Comparison of ENCODE assay signal across 8 cellular contexts in the genomic region with DNA sequence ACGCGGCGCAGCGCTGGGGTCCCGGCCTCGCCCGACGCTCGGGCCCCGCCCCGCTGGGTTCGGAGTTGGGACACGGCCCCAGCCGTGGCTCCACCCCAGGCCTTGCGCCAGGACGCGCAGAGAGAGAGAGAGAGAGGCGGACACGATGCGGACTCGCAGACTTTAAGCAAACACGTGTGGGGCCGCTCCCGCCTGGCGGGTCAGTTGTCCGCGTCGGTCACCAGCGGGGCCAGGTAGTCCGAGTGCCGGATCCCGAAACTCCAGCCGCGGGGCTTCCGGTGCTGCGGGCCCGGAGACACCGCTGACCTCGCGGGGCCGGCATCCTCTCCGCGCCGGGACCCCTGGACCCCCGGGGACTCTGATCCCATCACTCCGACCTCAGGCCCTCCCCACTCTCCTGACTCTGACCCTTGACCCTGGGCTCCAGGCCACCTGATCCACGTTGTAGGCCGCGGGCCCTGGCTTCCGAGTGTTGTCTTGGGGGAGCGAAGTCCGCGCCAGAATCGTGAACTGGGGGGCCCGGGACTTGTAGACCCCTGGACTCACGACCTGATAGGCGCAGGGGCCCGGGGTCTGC. TPM values are rescaled to one million over a fixed set of nuclear protein-coding genes. Genes with fewer than 3 reads are reported as not detected.
DNase-seq lines count a peak whose midpoint lies in the region; ATAC-seq and TF ChIP-seq lines count a peak whose summit lies in the region.

No MANE protein-coding gene starts in this region.

- H3K27ac Mint-ChIP-seq in central memory CD8-positive, alpha-beta T cell (ENCODE audit: low read depth), result peak overlapping the region; percentile 98
- peak overlapping the region; percentile 99 to 100 for H3K27ac Mint-ChIP-seq in stimulated activated naive CD8-positive, alpha-beta T cell treated with anti-CD3 and anti-CD28 coated beads, Interleukin-15, amount 100 ng/mL, for 72 hours

- TF ChIP-seq CTCF in DOHH2 (IDR thresholded peaks at IDR 0.05; ENCODE audit: low read depth, low read length, poor library complexity, severe bottlenecking) (no peak), left lung (IDR thresholded peaks at IDR 0.05) (no peak)

- H3F3A ChIP-seq in DOHH2 (ENCODE audit: control insufficient read depth, insufficient read depth), result peaks cover 44% of the 10 kb centered on the region

- in situ Hi-C loops in HAP-1 (cut with MboI; ENCODE audit: low sequenced_read_pairs), result no loop called here

- H3K4me3 ChIP-seq in DOHH2 (ENCODE audit: low read length) (peak overlapping the region; percentile 91), HAP-1 (peak overlapping the region; percentile 48), left lung (peak overlapping the region; percentile 71 to 85)

- DNase-seq in HAP-1 (ENCODE audit: low spot score in 2 of 2) (peak; percentile 34 to 81), RKO (ENCODE audit: low spot score) (peak; percentile 80), left lung (peak in 1 of 2 donors; percentile 91), midbrain (lab: John Stamatoyannopoulos, UW) (no peak), NCI-H2227 treated with DMSO at 0.1 percent for 48 hours (lab: John Stamatoyannopoulos, UW) (no peak)
- peak in 1 of 2 donors; percentile 36 for DNase-seq in central memory CD8-positive, alpha-beta T cell (ENCODE audit: low spot score in 2 of 2)
- peak in 1 of 2 donors; percentile 78 for DNase-seq in stimulated activated naive CD8-positive, alpha-beta T cell treated with anti-CD3 and anti-CD28 coated beads, Interleukin-15, amount 100 ng/mL, for 72 hours

- H3K9me3 Mint-ChIP-seq in central memory CD8-positive, alpha-beta T cell, result no peaks in the 10 kb centered on the region
- H3K9me3 Mint-ChIP-seq in stimulated activated naive CD8-positive, alpha-beta T cell treated with anti-CD3 and anti-CD28 coated beads, Interleukin-15, amount 100 ng/mL, for 72 hours, result no peaks in the 10 kb centered on the region

- no peaks in the 10 kb centered on the region for H3K9me2 ChIP-seq in DOHH2 (replicated peaks; ENCODE audit: control insufficient read depth, low read length)

- peak overlapping the region; percentile 92 for H3K4me3 Mint-ChIP-seq in central memory CD8-positive, alpha-beta T cell
- H3K4me3 Mint-ChIP-seq in stimulated activated naive CD8-positive, alpha-beta T cell treated with anti-CD3 and anti-CD28 coated beads, Interleukin-15, amount 100 ng/mL, for 72 hours, result peak overlapping the region; percentile 90 to 100

- peak overlapping the region; percentile 97 for H3K27ac ChIP-seq in DOHH2 (ENCODE audit: low read depth, low read length)
- H3K27ac ChIP-seq in left lung, result peak overlapping the region; percentile 99

- peaks cover 44% of the 10 kb centered on the region for H3K4me1 Mint-ChIP-seq in central memory CD8-positive, alpha-beta T cell
- H3K4me1 Mint-ChIP-seq in stimulated activated naive CD8-positive, alpha-beta T cell treated with anti-CD3 and anti-CD28 coated beads, Interleukin-15, amount 100 ng/mL, for 72 hours, result peaks cover 57% of the 10 kb centered on the region

- no peaks in the 10 kb centered on the region for H3K9me3 ChIP-seq in DOHH2 (ENCODE audit: control insufficient read depth, insufficient read depth, low read length)
- no peaks in the 10 kb centered on the region for H3K9me3 ChIP-seq in HAP-1
- H3K9me3 ChIP-seq in left lung, result no peaks in the 10 kb centered on the region

- no peaks in the 10 kb centered on the region for H3K27me3 Mint-ChIP-seq in central memory CD8-positive, alpha-beta T cell
- H3K27me3 Mint-ChIP-seq in stimulated activated naive CD8-positive, alpha-beta T cell treated with anti-CD3 and anti-CD28 coated beads, Interleukin-15, amount 100 ng/mL, for 72 hours, result peaks cover 10% of the 10 kb centered on the region

- H3K4me1 ChIP-seq in DOHH2 (ENCODE audit: control insufficient read depth, low read length) (peaks cover 56% of the 10 kb centered on the region), HAP-1 (peaks cover 17% of the 10 kb centered on the region), left lung (peaks cover 6 to 64% of the 10 kb centered on the region in 2 donors)

- peak overlapping the region; percentile 94 for H3K4me2 ChIP-seq in DOHH2 (ENCODE audit: low read length)

- H4K20me1 ChIP-seq in DOHH2 (ENCODE audit: control insufficient read depth, insufficient read depth, low read depth, low read length), result no peaks in the 10 kb centered on the region

- intact Hi-C loops in left lung (cut with DNase I), result no loop called here

- H3K36me3 ChIP-seq in DOHH2 (ENCODE audit: control insufficient read depth, low read length), result peaks cover 5% of the 10 kb centered on the region; the same call in 1 of the 2 replicates
- no peaks in the 10 kb centered on the region; the same call in 1 of the 2 replicates for H3K36me3 ChIP-seq in HAP-1 (replicated peaks)
- H3K36me3 ChIP-seq in left lung, result peaks cover 0 to 20% of the 10 kb centered on the region in 2 donors

- no peak for ATAC-seq in central memory CD8-positive, alpha-beta T cell (replicated peaks; ENCODE audit: extremely low read depth, poor library complexity, severe bottlenecking)
- peak; percentile 42 for ATAC-seq in left lung
- ATAC-seq in stimulated activated naive CD8-positive, alpha-beta T cell treated with anti-CD3 and anti-CD28 coated beads, Interleukin-15, amount 100 ng/mL, for 72 hours, result peak; percentile 27

- H3K27me3 ChIP-seq in DOHH2 (ENCODE audit: control insufficient read depth, low read length), result no peaks in the 10 kb centered on the region
- no peaks in the 10 kb centered on the region for H3K27me3 ChIP-seq in HAP-1 (ENCODE audit: low read depth)
- no peaks in the 10 kb centered on the region for H3K27me3 ChIP-seq in left lung

- peaks cover 24% of the 10 kb centered on the region for H3K79me2 ChIP-seq in DOHH2 (ENCODE audit: control insufficient read depth, low read length)

- H3K36me3 Mint-ChIP-seq in central memory CD8-positive, alpha-beta T cell (ENCODE audit: insufficient read depth), result peaks cover 25% of the 10 kb centered on the region

RNA-seq across cellular contexts. Expression of gene TYMP, which starts 0.6 kb away (rescaled TPM):
- 100 to 1,000 TPM; 130 to 256 TPM for total RNA-seq in left lung

RNA-seq across cellular contexts. Expression of gene SCO2, which starts 5.0 kb away (rescaled TPM):
- 1 to 10 TPM; 2.3 to 3.1 TPM for total RNA-seq in left lung

RNA-seq across cellular contexts. Expression of gene KLHDC7B, which starts 15.3 kb away (rescaled TPM):
- under 1 TPM; 0.29 to 0.73 TPM for total RNA-seq in left lung

RNA-seq across cellular contexts. Expression of gene NCAPH2, which starts 22.3 kb away (rescaled TPM):
- total RNA-seq in left lung, result 10 to 100 TPM; 45.5 to 50.1 TPM

RNA-seq across cellular contexts. Expression of gene LMF2, which starts 22.9 kb away (rescaled TPM):
- 10 to 100 TPM; 73.1 to 76.4 TPM for total RNA-seq in left lung

Comparison
In these comparisons a context has a peak if more than half of its experiments do, and no peak if none do; other contexts are left out.
1. DNase-seq: peak in HAP-1 (2 of 2) and RKO (single experiment); none in midbrain (single experiment) and NCI-H2227 treated with DMSO at 0.1 percent for 48 hours (single experiment).
2. Peak in every context shown above with its lines, with median percentiles within 50 percentile points of each other: H3K4me3 ChIP-seq.